ENCODE assay signal across 1 cellular context in the genomic region with DNA sequence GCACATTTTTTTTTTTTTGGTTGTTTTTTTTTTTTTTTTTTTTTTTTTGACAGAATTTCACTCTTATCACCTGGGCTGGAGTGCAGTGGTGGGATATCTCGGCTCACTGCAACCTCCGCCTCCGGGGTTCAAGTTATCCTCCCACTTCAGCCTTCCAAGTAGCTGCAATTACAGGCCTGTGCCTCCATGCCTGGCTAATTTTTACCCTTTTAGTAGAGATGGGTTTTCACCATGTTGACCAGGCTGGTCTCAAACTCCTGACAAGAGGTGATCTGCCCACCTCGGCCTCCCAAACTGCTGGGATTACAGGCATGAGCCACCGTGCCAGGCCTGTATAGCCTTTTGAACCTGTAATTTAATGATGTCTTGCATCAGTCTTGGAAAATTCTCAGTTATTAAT.
TF ChIP-seq lines count a peak whose summit lies in the region.

No MANE protein-coding gene starts in this region.

TF ChIP-seq in K562, 482 proteins besides CTCF, POLR2A, EP300 and RAD21 (continued from another document and continues in another):
- TF ChIP-seq, protein P1, sequence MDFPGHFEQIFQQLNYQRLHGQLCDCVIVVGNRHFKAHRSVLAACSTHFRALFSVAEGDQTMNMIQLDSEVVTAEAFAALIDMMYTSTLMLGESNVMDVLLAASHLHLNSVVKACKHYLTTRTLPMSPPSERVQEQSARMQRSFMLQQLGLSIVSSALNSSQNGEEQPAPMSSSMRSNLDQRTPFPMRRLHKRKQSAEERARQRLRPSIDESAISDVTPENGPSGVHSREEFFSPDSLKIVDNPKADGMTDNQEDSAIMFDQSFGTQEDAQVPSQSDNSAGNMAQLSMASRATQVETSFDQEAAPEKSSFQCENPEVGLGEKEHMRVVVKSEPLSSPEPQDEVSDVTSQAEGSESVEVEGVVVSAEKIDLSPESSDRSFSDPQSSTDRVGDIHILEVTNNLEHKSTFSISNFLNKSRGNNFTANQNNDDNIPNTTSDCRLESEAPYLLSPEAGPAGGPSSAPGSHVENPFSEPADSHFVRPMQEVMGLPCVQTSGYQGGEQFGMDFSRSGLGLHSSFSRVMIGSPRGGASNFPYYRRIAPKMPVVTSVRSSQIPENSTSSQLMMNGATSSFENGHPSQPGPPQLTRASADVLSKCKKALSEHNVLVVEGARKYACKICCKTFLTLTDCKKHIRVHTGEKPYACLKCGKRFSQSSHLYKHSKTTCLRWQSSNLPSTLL (IDR thresholded peaks at IDR 0.05): no peak
- TF ChIP-seq ARID1B (IDR thresholded peaks at IDR 0.05): peak; percentile 81
- peak in 1 of 2 experiments; percentile 33; a peak in 1 of 4 replicates for TF ChIP-seq TRIM24 (IDR thresholded peaks at IDR 0.05)
- TF ChIP-seq ZNF311 (CRISPR knock-in tag; IDR thresholded peaks at IDR 0.05): peak; percentile 74; the same call in 1 of the 2 replicates
- no peak for TF ChIP-seq ZNF133 (CRISPR knock-in tag; IDR thresholded peaks at IDR 0.05)
- peak; percentile 25; the same call in 1 of the 2 replicates for TF ChIP-seq PHB2 (IDR thresholded peaks at IDR 0.05; ENCODE audit: low read depth)
- TF ChIP-seq ZNF384 (IDR thresholded peaks at IDR 0.05; ENCODE audit: low read depth, low read length): peak; percentile 90
- TF ChIP-seq EP400 (IDR thresholded peaks at IDR 0.05): peak; percentile 12; the same call in 1 of the 2 replicates
- 0 out of 2 replicates have a peak, but pooled peaks have one; percentile 42 for TF ChIP-seq NCOR1 (IDR thresholded peaks at IDR 0.05)
- peak; percentile 41; the same call in 1 of the 2 replicates for TF ChIP-seq MTF1 (CRISPR knock-in tag; IDR thresholded peaks at IDR 0.05; ENCODE audit: borderline replicate concordance)
- peak; percentile 51; the same call in 1 of the 2 replicates for TF ChIP-seq GTF2A2 (tag; IDR thresholded peaks at IDR 0.05)
- TF ChIP-seq ZNF197 (CRISPR knock-in tag; IDR thresholded peaks at IDR 0.05; ENCODE audit: low read depth): no peak
- TF ChIP-seq SMAD4 (CRISPR knock-in tag; conservative IDR thresholded peaks at IDR 0.05): peak; percentile 81
- TF ChIP-seq, protein P2, sequence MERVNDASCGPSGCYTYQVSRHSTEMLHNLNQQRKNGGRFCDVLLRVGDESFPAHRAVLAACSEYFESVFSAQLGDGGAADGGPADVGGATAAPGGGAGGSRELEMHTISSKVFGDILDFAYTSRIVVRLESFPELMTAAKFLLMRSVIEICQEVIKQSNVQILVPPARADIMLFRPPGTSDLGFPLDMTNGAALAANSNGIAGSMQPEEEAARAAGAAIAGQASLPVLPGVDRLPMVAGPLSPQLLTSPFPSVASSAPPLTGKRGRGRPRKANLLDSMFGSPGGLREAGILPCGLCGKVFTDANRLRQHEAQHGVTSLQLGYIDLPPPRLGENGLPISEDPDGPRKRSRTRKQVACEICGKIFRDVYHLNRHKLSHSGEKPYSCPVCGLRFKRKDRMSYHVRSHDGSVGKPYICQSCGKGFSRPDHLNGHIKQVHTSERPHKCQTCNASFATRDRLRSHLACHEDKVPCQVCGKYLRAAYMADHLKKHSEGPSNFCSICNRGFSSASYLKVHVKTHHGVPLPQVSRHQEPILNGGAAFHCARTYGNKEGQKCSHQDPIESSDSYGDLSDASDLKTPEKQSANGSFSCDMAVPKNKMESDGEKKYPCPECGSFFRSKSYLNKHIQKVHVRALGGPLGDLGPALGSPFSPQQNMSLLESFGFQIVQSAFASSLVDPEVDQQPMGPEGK (CRISPR knock-in tag; IDR thresholded peaks at IDR 0.05; ENCODE audit: borderline replicate concordance): no peak
- TF ChIP-seq ZNF143 (CRISPR knock-in tag; IDR thresholded peaks at IDR 0.05): no peak
- no peak for TF ChIP-seq RNF2 (IDR thresholded peaks at IDR 0.05)
- TF ChIP-seq ZNF57 (CRISPR knock-in tag; IDR thresholded peaks at IDR 0.05): no peak
- 0 out of 2 replicates have a peak, but pooled peaks have one; percentile 6 for TF ChIP-seq SOX6 (IDR thresholded peaks at IDR 0.05)
- TF ChIP-seq, protein P3, sequence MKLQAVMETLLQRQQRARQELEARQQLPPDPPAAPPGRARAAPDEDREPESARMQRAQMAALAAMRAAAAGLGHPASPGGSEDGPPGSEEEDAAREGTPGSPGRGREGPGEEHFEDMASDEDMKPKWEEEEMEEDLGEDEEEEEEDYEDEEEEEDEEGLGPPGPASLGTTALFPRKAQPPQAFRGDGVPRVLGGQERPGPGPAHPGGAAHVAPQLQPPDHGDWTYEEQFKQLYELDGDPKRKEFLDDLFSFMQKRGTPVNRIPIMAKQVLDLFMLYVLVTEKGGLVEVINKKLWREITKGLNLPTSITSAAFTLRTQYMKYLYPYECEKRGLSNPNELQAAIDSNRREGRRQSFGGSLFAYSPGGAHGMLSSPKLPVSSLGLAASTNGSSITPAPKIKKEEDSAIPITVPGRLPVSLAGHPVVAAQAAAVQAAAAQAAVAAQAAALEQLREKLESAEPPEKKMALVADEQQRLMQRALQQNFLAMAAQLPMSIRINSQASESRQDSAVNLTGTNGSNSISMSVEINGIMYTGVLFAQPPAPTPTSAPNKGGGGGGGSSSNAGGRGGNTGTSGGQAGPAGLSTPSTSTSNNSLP (IDR thresholded peaks at IDR 0.05; ENCODE audit: borderline replicate concordance, low read depth, low read length): no peak
- peak; percentile 95 for TF ChIP-seq NFRKB (IDR thresholded peaks at IDR 0.05; ENCODE audit: low read depth)
- TF ChIP-seq, protein P4, sequence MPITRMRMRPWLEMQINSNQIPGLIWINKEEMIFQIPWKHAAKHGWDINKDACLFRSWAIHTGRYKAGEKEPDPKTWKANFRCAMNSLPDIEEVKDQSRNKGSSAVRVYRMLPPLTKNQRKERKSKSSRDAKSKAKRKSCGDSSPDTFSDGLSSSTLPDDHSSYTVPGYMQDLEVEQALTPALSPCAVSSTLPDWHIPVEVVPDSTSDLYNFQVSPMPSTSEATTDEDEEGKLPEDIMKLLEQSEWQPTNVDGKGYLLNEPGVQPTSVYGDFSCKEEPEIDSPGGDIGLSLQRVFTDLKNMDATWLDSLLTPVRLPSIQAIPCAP (CRISPR knock-in tag; IDR thresholded peaks at IDR 0.05; ENCODE audit: borderline replicate concordance): no peak
- no peak for TF ChIP-seq RBM14 (IDR thresholded peaks at IDR 0.05; ENCODE audit: borderline replicate concordance, insufficient read depth, low read depth, low read length)
- TF ChIP-seq MAFG (tag; conservative IDR thresholded peaks at IDR 0.05): 0 out of 2 replicates have a peak, but pooled peaks have one; percentile 6
- no peak for TF ChIP-seq HMG20A (CRISPR knock-in tag; conservative IDR thresholded peaks at IDR 0.05)
- TF ChIP-seq, protein P5, sequence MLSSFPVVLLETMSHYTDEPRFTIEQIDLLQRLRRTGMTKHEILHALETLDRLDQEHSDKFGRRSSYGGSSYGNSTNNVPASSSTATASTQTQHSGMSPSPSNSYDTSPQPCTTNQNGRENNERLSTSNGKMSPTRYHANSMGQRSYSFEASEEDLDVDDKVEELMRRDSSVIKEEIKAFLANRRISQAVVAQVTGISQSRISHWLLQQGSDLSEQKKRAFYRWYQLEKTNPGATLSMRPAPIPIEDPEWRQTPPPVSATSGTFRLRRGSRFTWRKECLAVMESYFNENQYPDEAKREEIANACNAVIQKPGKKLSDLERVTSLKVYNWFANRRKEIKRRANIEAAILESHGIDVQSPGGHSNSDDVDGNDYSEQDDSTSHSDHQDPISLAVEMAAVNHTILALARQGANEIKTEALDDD (IDR thresholded peaks at IDR 0.05): 0 out of 2 replicates have a peak, but pooled peaks have one; percentile 49
- TF ChIP-seq KDM1A (IDR thresholded peaks at IDR 0.05): peak in 1 of 2 experiments; percentile 26; a peak in 1 of 4 replicates
- TF ChIP-seq, protein P6, sequence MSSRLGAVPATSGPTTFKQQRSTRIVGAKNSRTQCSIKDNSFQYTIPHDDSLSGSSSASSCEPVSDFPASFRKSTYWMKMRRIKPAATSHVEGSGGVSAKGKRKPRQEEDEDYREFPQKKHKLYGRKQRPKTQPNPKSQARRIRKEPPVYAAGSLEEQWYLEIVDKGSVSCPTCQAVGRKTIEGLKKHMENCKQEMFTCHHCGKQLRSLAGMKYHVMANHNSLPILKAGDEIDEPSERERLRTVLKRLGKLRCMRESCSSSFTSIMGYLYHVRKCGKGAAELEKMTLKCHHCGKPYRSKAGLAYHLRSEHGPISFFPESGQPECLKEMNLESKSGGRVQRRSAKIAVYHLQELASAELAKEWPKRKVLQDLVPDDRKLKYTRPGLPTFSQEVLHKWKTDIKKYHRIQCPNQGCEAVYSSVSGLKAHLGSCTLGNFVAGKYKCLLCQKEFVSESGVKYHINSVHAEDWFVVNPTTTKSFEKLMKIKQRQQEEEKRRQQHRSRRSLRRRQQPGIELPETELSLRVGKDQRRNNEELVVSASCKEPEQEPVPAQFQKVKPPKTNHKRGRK (tag; IDR thresholded peaks at IDR 0.05): peak; percentile 54; the same call in 1 of the 2 replicates
- TF ChIP-seq PYGO2 (tag; IDR thresholded peaks at IDR 0.05): 0 out of 2 replicates have a peak, but pooled peaks have one; percentile 39
- TF ChIP-seq RFX7 (CRISPR knock-in tag; IDR thresholded peaks at IDR 0.05): 0 out of 2 replicates have a peak, but pooled peaks have one; percentile 31
- TF ChIP-seq CBFA2T3 (IDR thresholded peaks at IDR 0.05): peak; percentile 87
- TF ChIP-seq TCF3 (CRISPR knock-in tag; IDR thresholded peaks at IDR 0.05): peak; percentile 69
- peak; percentile 34; the same call in 1 of the 2 replicates for TF ChIP-seq BCOR (IDR thresholded peaks at IDR 0.05)
- TF ChIP-seq ZNF668 (CRISPR knock-in tag; IDR thresholded peaks at IDR 0.05): 0 out of 2 replicates have a peak, but pooled peaks have one; percentile 53
- no peak for TF ChIP-seq NUFIP1 (IDR thresholded peaks at IDR 0.05; ENCODE audit: partially characterized antibody)
- peak in 1 of 2 experiments; percentile 55; a peak in 1 of 3 replicates for TF ChIP-seq CBX3 (IDR thresholded peaks at IDR 0.05; ENCODE audit: borderline replicate concordance in 1 of 2, low read length in 2 of 2)
- peak; percentile 37; the same call in 1 of the 2 replicates for TF ChIP-seq STAT5A (IDR thresholded peaks at IDR 0.05; ENCODE audit: borderline replicate concordance, low read length)
- TF ChIP-seq, protein P7, sequence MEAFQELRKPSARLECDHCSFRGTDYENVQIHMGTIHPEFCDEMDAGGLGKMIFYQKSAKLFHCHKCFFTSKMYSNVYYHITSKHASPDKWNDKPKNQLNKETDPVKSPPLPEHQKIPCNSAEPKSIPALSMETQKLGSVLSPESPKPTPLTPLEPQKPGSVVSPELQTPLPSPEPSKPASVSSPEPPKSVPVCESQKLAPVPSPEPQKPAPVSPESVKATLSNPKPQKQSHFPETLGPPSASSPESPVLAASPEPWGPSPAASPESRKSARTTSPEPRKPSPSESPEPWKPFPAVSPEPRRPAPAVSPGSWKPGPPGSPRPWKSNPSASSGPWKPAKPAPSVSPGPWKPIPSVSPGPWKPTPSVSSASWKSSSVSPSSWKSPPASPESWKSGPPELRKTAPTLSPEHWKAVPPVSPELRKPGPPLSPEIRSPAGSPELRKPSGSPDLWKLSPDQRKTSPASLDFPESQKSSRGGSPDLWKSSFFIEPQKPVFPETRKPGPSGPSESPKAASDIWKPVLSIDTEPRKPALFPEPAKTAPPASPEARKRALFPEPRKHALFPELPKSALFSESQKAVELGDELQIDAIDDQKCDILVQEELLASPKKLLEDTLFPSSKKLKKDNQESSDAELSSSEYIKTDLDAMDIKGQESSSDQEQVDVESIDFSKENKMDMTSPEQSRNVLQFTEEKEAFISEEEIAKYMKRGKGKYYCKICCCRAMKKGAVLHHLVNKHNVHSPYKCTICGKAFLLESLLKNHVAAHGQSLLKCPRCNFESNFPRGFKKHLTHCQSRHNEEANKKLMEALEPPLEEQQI (IDR thresholded peaks at IDR 0.05): 0 out of 2 replicates have a peak, but pooled peaks have one; percentile 11
- TF ChIP-seq ARNT (IDR thresholded peaks at IDR 0.05): 0 out of 4 replicates have a peak, but pooled peaks of 1 of the 2 experiments have one; percentile 47
- peak; percentile 62 for TF ChIP-seq CXXC5 (CRISPR knock-in tag; IDR thresholded peaks at IDR 0.05)
- 0 out of 2 replicates have a peak, but pooled peaks have one; percentile 21 for TF ChIP-seq NCOA6 (IDR thresholded peaks at IDR 0.05)
- TF ChIP-seq ZNF140 (CRISPR knock-in tag; IDR thresholded peaks at IDR 0.05): no peak
- TF ChIP-seq RHOXF2B (CRISPR knock-in tag; conservative IDR thresholded peaks at IDR 0.05): 0 out of 2 replicates have a peak, but pooled peaks have one; percentile 28
- TF ChIP-seq, protein P8, sequence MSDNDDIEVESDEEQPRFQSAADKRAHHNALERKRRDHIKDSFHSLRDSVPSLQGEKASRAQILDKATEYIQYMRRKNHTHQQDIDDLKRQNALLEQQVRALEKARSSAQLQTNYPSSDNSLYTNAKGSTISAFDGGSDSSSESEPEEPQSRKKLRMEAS (CRISPR knock-in tag; IDR thresholded peaks at IDR 0.05): no peak
- TF ChIP-seq IFI16 (CRISPR knock-in tag; IDR thresholded peaks at IDR 0.05): 0 out of 2 replicates have a peak, but pooled peaks have one; percentile 55
- no peak for TF ChIP-seq TARDBP (IDR thresholded peaks at IDR 0.05)
- TF ChIP-seq SMARCE1 (IDR thresholded peaks at IDR 0.05): peak; percentile 32; the same call in 1 of the 2 replicates
- no peak for TF ChIP-seq DIDO1 (tag; IDR thresholded peaks at IDR 0.05; ENCODE audit: low read depth)
- TF ChIP-seq, protein P9, sequence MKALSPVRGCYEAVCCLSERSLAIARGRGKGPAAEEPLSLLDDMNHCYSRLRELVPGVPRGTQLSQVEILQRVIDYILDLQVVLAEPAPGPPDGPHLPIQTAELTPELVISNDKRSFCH (CRISPR knock-in tag; IDR thresholded peaks at IDR 0.05): no peak
- TF ChIP-seq, protein P9 (tag; IDR thresholded peaks at IDR 0.05): peak; percentile 70; the same call in 1 of the 2 replicates
- 0 out of 2 replicates have a peak, but pooled peaks have one; percentile 36 for TF ChIP-seq STAT5B (CRISPR knock-in tag; IDR thresholded peaks at IDR 0.05)
